24 cellular contexts compared by ENCODE assay signal in genomic region chr10:125232841-125233240, GRCh38.
DNase-seq lines count a peak whose midpoint lies in the region; ATAC-seq, FAIRE-seq and TF ChIP-seq lines count a peak whose summit lies in the region.
"Had no signal": no experiment of that assay in that cellular context is flagged by ENCODE, and none has a peak within 500 bp of the region (broad histone marks: within the 10 kb centered on the region; RNA-seq: fewer than 3 reads in every experiment).

No MANE protein-coding gene starts in this region.

- H3K36me3 ChIP-seq in GM23248 (ENCODE audit: low read depth) = no peaks in the 10 kb centered on the region
- H3K36me3 ChIP-seq in PC-3 (ENCODE audit: low read depth, low read length) = no peaks in the 10 kb centered on the region
- H3K36me3 ChIP-seq in astrocyte (ENCODE audit: insufficient read depth, low read length) = no peaks in the 10 kb centered on the region
- H3K36me3 ChIP-seq: heart right ventricle, neural progenitor cell had no signal

- 65 to 70% methylated on average over 5 of the region's 5 CpGs for WGBS in GM23248 (ENCODE audit: low coverage in 1 of 2, low lambda C conversion rate in 2 of 2, missing lambda C conversion rate in 2 of 2), 2 experiments

- H3K9ac ChIP-seq in GM23248 (no peak overlapping the region), PC-3 (ENCODE audit: low read length) (no peak overlapping the region), astrocyte (ENCODE audit: low read length) (no peak overlapping the region)
- H3K9ac ChIP-seq: neural progenitor cell, parathyroid adenoma had no signal

- CTCF ChIA-PET in PC-3 (lab: Charles Lee) = interaction anchor here (0.6 kb wide), 1 partner anchor 200 kb away, joined by 3 read pairs; no protein-coding TSS in a partner anchor

- H3K27ac ChIP-seq in GM23248 = no peak overlapping the region
- peak overlapping the region; percentile 80 for H3K27ac ChIP-seq in PC-3 (ENCODE audit: low read length)
- no peak overlapping the region for H3K27ac ChIP-seq in astrocyte (ENCODE audit: low read depth, low read length)
- H3K27ac ChIP-seq: heart right ventricle, neural progenitor cell, parathyroid adenoma had no signal

- no peak overlapping the region for H3K4me3 ChIP-seq in GM23248
- no peak overlapping the region for H3K4me3 ChIP-seq in PC-3 (ENCODE audit: low read length)
- H3K4me3 ChIP-seq in astrocyte (ENCODE audit: insufficient read depth, low read depth, low read length) = no peak overlapping the region
- H3K4me3 ChIP-seq: heart right ventricle, lung, neural progenitor cell had no signal

- no peaks in the 10 kb centered on the region for H3K27me3 ChIP-seq in GM23248 (replicated peaks; ENCODE audit: insufficient read depth)
- no peaks in the 10 kb centered on the region for H3K27me3 ChIP-seq in PC-3 (ENCODE audit: low read length)
- no peaks in the 10 kb centered on the region for H3K27me3 ChIP-seq in astrocyte (ENCODE audit: insufficient read depth, low read length)
- H3K27me3 ChIP-seq: neural progenitor cell had no signal

- DNase-seq in GM23248 = peak; percentile 51
- peak; percentile 63 for DNase-seq in PC-3
- DNase-seq in astrocyte (ENCODE audit: low read depth) = peak; percentile 29
- DNase-seq in mesothelial cell of epicardium (ENCODE audit: low spot score in 2 of 2, unreplicated experiment in 2 of 2) = no peak
- DNase-seq in stimulated activated CD4-positive, alpha-beta T cell treated with anti-CD3 and anti-CD28 coated beads, Interleukin-1b, Interleukin-23, amount 100 ng/mL, for 48 hours = no peak
- no peak for DNase-seq in kidney glomerular epithelial cell (lab: John Stamatoyannopoulos, UW)
- DNase-seq in activated CD4-positive, alpha-beta T cell treated with anti-CD3 and anti-CD28 coated beads for 48 hours = no peak
- DNase-seq: activated CD4-positive, alpha-beta T cell treated with anti-CD3 and anti-CD28 coated beads for 4 hours; activated naive CD8-positive, alpha-beta T cell treated with anti-CD3 and anti-CD28 coated beads, Interleukin-2, amount 50 U/mL, for 24 hours; activated T-cell treated with anti-CD3 and anti-CD28 coated beads, Interleukin-2, amount 50 U/mL, for 4 hours; effector CD4-positive, alpha-beta T cell; heart right ventricle; NCI-H1105 treated with DMSO at 0.1 percent for 48 hours; NCI-H226; right cardiac atrium; substantia nigra had no signal

- POLR2A ChIA-PET in PC-3 (lab: Charles Lee; ENCODE audit: unreplicated experiment) = no interaction called here

- TF ChIP-seq CTCF in PC-3 (conservative IDR thresholded peaks at IDR 0.05; ENCODE audit: low read depth, low read length) = no peak
- no peak for TF ChIP-seq CTCF in astrocyte (IDR thresholded peaks at IDR 0.05; ENCODE audit: insufficient read depth, low read depth, low read length)
- TF ChIP-seq CTCF in mesothelial cell of epicardium (IDR thresholded peaks at IDR 0.05; ENCODE audit: unreplicated experiment) = no peak

- H3K27ac Mint-ChIP-seq in astrocyte (ENCODE audit: unreplicated experiment) (peak overlapping the region; percentile 97), mesothelial cell of epicardium (peak overlapping the region; percentile 25)
- H3K27ac Mint-ChIP-seq: activated naive CD8-positive, alpha-beta T cell treated with anti-CD3 and anti-CD28 coated beads, Interleukin-2, amount 50 U/mL, for 24 hours; CD14-positive monocyte; T-helper 2 cell treated with Interferon-gamma antibody and Interleukin-4, amounts not matched to agents 5 μg/mL and 100 μg/mL, for 36 hours had no signal

- H3K4me2 ChIP-seq in GM23248 (ENCODE audit: unreplicated experiment) = no peak overlapping the region
- peak overlapping the region; percentile 64 for H3K4me2 ChIP-seq in PC-3 (ENCODE audit: low read length)
- peak overlapping the region; percentile 5 for H3K4me2 ChIP-seq in astrocyte (ENCODE audit: low read length)
- H3K4me2 ChIP-seq: neural progenitor cell had no signal

- in situ Hi-C loops in GM23248 (cut with MboI) = no loop called here

- FAIRE-seq in astrocyte (lab: Jason Lieb, UNC) = no peak
- FAIRE-seq: colon, H1 had no signal

- no peak overlapping the region for H3K4me3 Mint-ChIP-seq in astrocyte (ENCODE audit: unreplicated experiment)
- H3K4me3 Mint-ChIP-seq in mesothelial cell of epicardium = no peak overlapping the region
- H3K4me3 Mint-ChIP-seq: activated naive CD8-positive, alpha-beta T cell treated with anti-CD3 and anti-CD28 coated beads, Interleukin-2, amount 50 U/mL, for 24 hours; activated T-cell treated with anti-CD3 and anti-CD28 coated beads, Interleukin-2, amount 50 U/mL, for 4 hours; CD14-positive monocyte; neural progenitor cell; T-helper 2 cell treated with Interferon-gamma antibody and Interleukin-4, amounts not matched to agents 5 μg/mL and 100 μg/mL, for 36 hours had no signal

- no peaks in the 10 kb centered on the region for H3K9me3 Mint-ChIP-seq in astrocyte (ENCODE audit: unreplicated experiment)
- H3K9me3 Mint-ChIP-seq in mesothelial cell of epicardium = peaks cover 5% of the 10 kb centered on the region

- ATAC-seq in PC-3 (peak; percentile 42), HG03457 (IDR thresholded peaks at IDR 0.05; ENCODE audit: unreplicated experiment) (no peak)
- ATAC-seq: activated naive CD8-positive, alpha-beta T cell treated with anti-CD3 and anti-CD28 coated beads, Interleukin-2, amount 50 U/mL, for 24 hours; activated T-cell treated with anti-CD3 and anti-CD28 coated beads, Interleukin-2, amount 50 U/mL, for 4 hours; heart right ventricle; right cardiac atrium had no signal

- no peaks in the 10 kb centered on the region for H3K36me3 Mint-ChIP-seq in astrocyte (ENCODE audit: low read depth, unreplicated experiment)
- H3K36me3 Mint-ChIP-seq in mesothelial cell of epicardium = no peaks in the 10 kb centered on the region
- H3K36me3 Mint-ChIP-seq: CD14-positive monocyte, neural progenitor cell had no signal

- H3K79me2 ChIP-seq in GM23248 (ENCODE audit: insufficient read depth) = no peaks in the 10 kb centered on the region
- no peaks in the 10 kb centered on the region for H3K79me2 ChIP-seq in PC-3 (ENCODE audit: low read length)
- no peaks in the 10 kb centered on the region for H3K79me2 ChIP-seq in astrocyte (ENCODE audit: insufficient read depth, low read length)
- H3K79me2 ChIP-seq: parathyroid adenoma had no signal

- H4K20me1 ChIP-seq in GM23248 (ENCODE audit: insufficient read depth) (no peaks in the 10 kb centered on the region), PC-3 (ENCODE audit: low read length) (no peaks in the 10 kb centered on the region), astrocyte (ENCODE audit: insufficient read depth, low read length) (no peaks in the 10 kb centered on the region)

- H3K27me3 Mint-ChIP-seq in astrocyte (ENCODE audit: low read depth, unreplicated experiment) (no peaks in the 10 kb centered on the region), mesothelial cell of epicardium (ENCODE audit: low read depth) (no peaks in the 10 kb centered on the region)

- no peaks in the 10 kb centered on the region for H3K9me3 ChIP-seq in GM23248 (ENCODE audit: low read depth)
- no peaks in the 10 kb centered on the region for H3K9me3 ChIP-seq in PC-3 (ENCODE audit: low read length)
- H3K9me3 ChIP-seq in astrocyte (ENCODE audit: insufficient read depth, low read depth, low read length) = no peaks in the 10 kb centered on the region

- H3F3A ChIP-seq in GM23248 (ENCODE audit: insufficient read depth) (no peaks in the 10 kb centered on the region), PC-3 (ENCODE audit: low read length, unreplicated experiment) (no peaks in the 10 kb centered on the region)

- intact Hi-C loops in PC-3 (cut with micrococcal nuclease) = loop anchor here (5.0 kb wide), 1 partner anchor 71 kb away; the partner anchor contains the start of gene CTBP2

- no TSS peak for BruUV-seq in PC-3 (replicated peaks; lab: Mats Ljungman, UMichigan)

- peaks cover 18% of the 10 kb centered on the region for H3K4me1 ChIP-seq in GM23248 (ENCODE audit: insufficient read depth)
- H3K4me1 ChIP-seq in PC-3 (ENCODE audit: insufficient read depth, low read length) = peaks cover 26% of the 10 kb centered on the region
- peaks cover 21% of the 10 kb centered on the region for H3K4me1 ChIP-seq in astrocyte (ENCODE audit: insufficient read depth, low read length)
- H3K4me1 ChIP-seq: heart right ventricle, parathyroid adenoma had no signal

- H2AFZ ChIP-seq in GM23248 (no peak overlapping the region), PC-3 (ENCODE audit: low read length) (no peak overlapping the region), astrocyte (ENCODE audit: low read depth, low read length) (no peak overlapping the region)
- H2AFZ ChIP-seq: neural progenitor cell, parathyroid adenoma had no signal

- no peaks in the 10 kb centered on the region for H3K9me2 ChIP-seq in GM23248 (ENCODE audit: insufficient read depth)
- no peaks in the 10 kb centered on the region for H3K9me2 ChIP-seq in PC-3 (replicated peaks; ENCODE audit: low read length)

- H3K4me1 Mint-ChIP-seq in astrocyte (ENCODE audit: low read depth, unreplicated experiment) = peaks cover 24% of the 10 kb centered on the region
- peaks cover 16% of the 10 kb centered on the region for H3K4me1 Mint-ChIP-seq in mesothelial cell of epicardium
- H3K4me1 Mint-ChIP-seq: activated naive CD8-positive, alpha-beta T cell treated with anti-CD3 and anti-CD28 coated beads, Interleukin-2, amount 50 U/mL, for 24 hours; CD14-positive monocyte had no signal

Comparison
In these comparisons a context has a peak if more than half of its experiments do, and no peak if none do; other contexts are left out.
1. DNase-seq: peak in GM23248 (single experiment), PC-3 (single experiment) and astrocyte (single experiment); none in mesothelial cell of epicardium (0 of 2), stimulated activated CD4-positive, alpha-beta T cell treated with anti-CD3 and anti-CD28 coated beads, Interleukin-1b, Interleukin-23, amount 100 ng/mL, for 48 hours (single experiment), kidney glomerular epithelial cell (single experiment) and activated CD4-positive, alpha-beta T cell treated with anti-CD3 and anti-CD28 coated beads for 48 hours (single experiment).